In genomic region chr3:57006949-57007419, GRCh38 we compare ENCODE assay signal across 11 cellular contexts. TPM values are rescaled to one million over a fixed set of nuclear protein-coding genes. Genes with fewer than 3 reads are reported as not detected.
DNase-seq lines count a peak whose midpoint lies in the region; ATAC-seq, FAIRE-seq and TF ChIP-seq lines count a peak whose summit lies in the region.
"Had no signal": no experiment of that assay in that cellular context is flagged by ENCODE, and none has a peak within 500 bp of the region (broad histone marks: within the 10 kb centered on the region; RNA-seq: fewer than 3 reads in every experiment).

No MANE protein-coding gene starts in this region.

- H3K36me3 ChIP-seq in heart right ventricle (no peaks in the 10 kb centered on the region), breast epithelium (no peaks in the 10 kb centered on the region), small intestine (ENCODE audit: control insufficient read depth in 2 of 2, insufficient read depth in 2 of 2, low read length in 2 of 2) (no peaks in the 10 kb centered on the region)

- peaks cover 4 to 31% (median 25%) of the 10 kb centered on the region in 9 donors for H3K4me1 ChIP-seq in heart right ventricle
- peaks cover 22 to 39% of the 10 kb centered on the region in 2 donors for H3K4me1 ChIP-seq in breast epithelium
- peaks cover 0 to 3% of the 10 kb centered on the region in 2 donors for H3K4me1 ChIP-seq in small intestine (ENCODE audit: control insufficient read depth in 2 of 2, insufficient read depth in 1 of 2, low read depth in 1 of 2, low read length in 1 of 2)

- H3K27ac ChIP-seq in heart right ventricle (peak overlapping the region in 6 of 10 donors; percentile 62 to 82 (median 72)), breast epithelium (peak overlapping the region; percentile 90 to 95), small intestine (ENCODE audit: low read depth in 1 of 2, low read length in 1 of 2) (peak overlapping the region in 1 of 2 donors; percentile 82)

- no peak for DNase-seq in heart right ventricle
- no peak for DNase-seq in Right ventricle myocardium inferior (ENCODE audit: missing footprints)
- DNase-seq in breast epithelium (ENCODE audit: low spot score in 2 of 2), result peak in 1 of 2 donors; percentile 78
- peak; percentile 86 for DNase-seq in mucosa of gallbladder (ENCODE audit: low spot score)
- DNase-seq in HEK293T (ENCODE audit: extremely low spot score), result no peak
- no peak for DNase-seq in DMS 273 (lab: John Stamatoyannopoulos, UW; ENCODE audit: unreplicated experiment)
- no peak for DNase-seq in small intestine
- DNase-seq in NCI-H2171 treated with DMSO at 0.1 percent for 48 hours (lab: John Stamatoyannopoulos, UW), result no peak
- DNase-seq: activated naive CD4-positive, alpha-beta T cell treated with Interleukin-2 at 50 U/mL for 16 hours had no signal

- H3K27me3 ChIP-seq in heart right ventricle (no peaks in the 10 kb centered on the region), breast epithelium (no peaks in the 10 kb centered on the region), small intestine (ENCODE audit: control insufficient read depth in 2 of 2, insufficient read depth in 2 of 2, low read length in 2 of 2) (no peaks in the 10 kb centered on the region)

- H3K9me3 ChIP-seq in heart right ventricle (peaks cover 0 to 4% (median 0%) of the 10 kb centered on the region in 11 donors), breast epithelium (no peaks in the 10 kb centered on the region), small intestine (ENCODE audit: control insufficient read depth, low read depth) (no peaks in the 10 kb centered on the region)

- CTCF ChIA-PET in HEK293T (lab: Yijun Ruan, JAX), result interaction anchor here (0.7 to 1.5 kb wide), 7 partner anchors 8 to 932 kb away, joined by 3 to 5 read pairs (median 4); no protein-coding TSS in a partner anchor

- POLR2A ChIA-PET in HEK293T (lab: Yijun Ruan, JAX), result no interaction called here

- intact Hi-C loops in heart right ventricle (cut with DNase I), result loop anchor here in 4 of 10 donors (5.0 to 10.0 kb wide), 3 partner anchors 60 to 218 kb away; partner anchors contain the start of gene APPL1 (in 2 of the 4)
- intact Hi-C loops in Right ventricle myocardium inferior (cut with DNase I), result no loop called here
- intact Hi-C loops in breast epithelium (cut with DNase I; ENCODE audit: low total_unique reads), result loop anchor here (10.0 kb wide), 1 partner anchor 1388 kb away; no protein-coding TSS in a partner anchor

- TF ChIP-seq CTCF in heart right ventricle (IDR thresholded peaks at IDR 0.05) (peak in 3 of 9 donors; percentile 13 to 33 (median 15)), breast epithelium (IDR thresholded peaks at IDR 0.05) (no peak)

- no peak overlapping the region for H3K4me3 ChIP-seq in heart right ventricle
- H3K4me3 ChIP-seq in breast epithelium, result peak overlapping the region in 1 of 3 donors; percentile 37
- H3K4me3 ChIP-seq in small intestine (ENCODE audit: low read depth in 1 of 2, low read length in 2 of 2), result no peak overlapping the region

- no peak for ATAC-seq in heart right ventricle
- no peak for ATAC-seq in Right ventricle myocardium inferior

- TF ChIP-seq POLR2A in breast epithelium (IDR thresholded peaks at IDR 0.05), result no peak

- no peak for FAIRE-seq in small intestine (lab: Jason Lieb, UNC)

- WGBS in heart right ventricle, 2 donors, result 52 to 57% methylated on average over 7 of the region's 7 CpGs
- WGBS in small intestine, 3 donors, result 49 to 60% (median 56%) methylated on average over 7 of the region's 7 CpGs

TF ChIP-seq in HEK293T, 16 proteins besides CTCF, POLR2A, EP300 and RAD21:
- no peak for TF ChIP-seq HDGF (IDR thresholded peaks at IDR 0.05; ENCODE audit: borderline replicate concordance)
- no peak for TF ChIP-seq L3MBTL2 (conservative IDR thresholded peaks at IDR 0.05)
- TF ChIP-seq SP1 (IDR thresholded peaks at IDR 0.05), result no peak

RNA-seq across cellular contexts. Expression of gene SPATA12, which starts 53.5 kb away (rescaled TPM):
- total RNA-seq in heart right ventricle, result not detected
- polyA plus RNA-seq in heart right ventricle, result not detected
- not detected for total RNA-seq in Right ventricle myocardium inferior
- under 1 TPM in 1 of 3 donors, not detected in 2; 0.29 TPM for total RNA-seq in breast epithelium
- total RNA-seq in mucosa of gallbladder, result 0.43 TPM
- polyA plus RNA-seq in small intestine, result under 1 TPM in 1 of 3 donors, not detected in 2; 0.22 TPM
- total RNA-seq: CD4-positive, CD25-positive, alpha-beta regulatory T cell; temporal lobe had no signal
- polyA plus RNA-seq: CD4-positive, CD25-positive, alpha-beta regulatory T cell had no signal
